11 cellular contexts compared by ENCODE assay signal in genomic region chr1:160208179-160209040, GRCh38. TPM values are rescaled to one million over a fixed set of nuclear protein-coding genes. Genes with fewer than 3 reads are reported as not detected.
A peak's percentile ranks its signal among the peaks of the same experiment; 100 is the strongest.
DNase-seq lines count a peak whose midpoint lies in the region; ATAC-seq, FAIRE-seq and TF ChIP-seq lines count a peak whose summit lies in the region.
"Had no signal": no experiment of that assay in that cellular context is flagged by ENCODE, and none has a peak within 500 bp of the region (broad histone marks: within the 10 kb centered on the region; RNA-seq: fewer than 3 reads in every experiment).

No MANE protein-coding gene starts in this region.

- TF ChIP-seq POLR2A in GM12878 (IDR thresholded peaks at IDR 0.05; ENCODE audit: low read depth, low read length) = no peak

- peak overlapping the region; percentile 82 for H3K4me2 ChIP-seq in GM12878 (ENCODE audit: control insufficient read depth, insufficient read depth)

- peaks cover 35% of the 10 kb centered on the region for H3K79me2 ChIP-seq in GM12878 (ENCODE audit: control insufficient read depth, insufficient read depth, low read length)

- H3K27ac Mint-ChIP-seq in activated T-cell treated with anti-CD3 and anti-CD28 coated beads, Interleukin-2, amount 50 U/mL, for 72 hours = peak overlapping the region; percentile 32

- no peak for ATAC-seq in activated T-cell treated with anti-CD3 and anti-CD28 coated beads, Interleukin-2, amount 50 U/mL, for 72 hours (replicated peaks in 1 of 2)
- ATAC-seq in GM12878 (no peak), HG02938 (IDR thresholded peaks at IDR 0.05; ENCODE audit: unreplicated experiment) (no peak)

- no peaks in the 10 kb centered on the region for H3K27me3 Mint-ChIP-seq in activated T-cell treated with anti-CD3 and anti-CD28 coated beads, Interleukin-2, amount 50 U/mL, for 72 hours (ENCODE audit: low read depth)

- TF ChIP-seq CTCF in GM12878 (IDR thresholded peaks at IDR 0.05 in 2 of 3, conservative IDR thresholded peaks at IDR 0.05 in 1 of 3; ENCODE audit: control insufficient read depth in 2 of 3, extremely low read depth in 1 of 3, insufficient read depth in 1 of 3, low read depth in 3 of 3, low read length in 3 of 3) = no peak
- TF ChIP-seq CTCF in tibial artery (IDR thresholded peaks at IDR 0.05) = no peak

- no peak for TF ChIP-seq RAD21 in GM12878 (IDR thresholded peaks at IDR 0.05; ENCODE audit: insufficient read depth, low read depth, low read length)

- H3K27me3 ChIP-seq in GM12878 (replicated peaks in 1 of 2; ENCODE audit: control insufficient read depth in 2 of 2, insufficient read depth in 2 of 2, low read length in 1 of 2) = no peaks in the 10 kb centered on the region
- no peaks in the 10 kb centered on the region for H3K27me3 ChIP-seq in tibial artery

- intact Hi-C loops in GM12878 (cut with micrococcal nuclease; ENCODE audit: unreplicated experiment) (no loop called here), tibial artery (cut with DNase I; ENCODE audit: low total_unique reads) (no loop called here)

- H3K27ac ChIP-seq in GM12878 (ENCODE audit: control insufficient read depth, insufficient read depth) (no peak overlapping the region), mesodermal cell (ENCODE audit: low read depth, low read length, severe bottlenecking) (peak overlapping the region; percentile 64), tibial artery (peak overlapping the region; percentile 97 to 98)
- H3K27ac ChIP-seq: C4-2B had no signal

- POLR2A ChIA-PET in GM12878 (lab: Charles Lee) = interaction anchor here (0.8 to 1.8 kb wide), 4 partner anchors 41 to 72 kb away, joined by 3 to 5 read pairs (median 3); no protein-coding TSS in a partner anchor

- no peak overlapping the region for H2AFZ ChIP-seq in GM12878 (ENCODE audit: control insufficient read depth, low read depth, low read length)

- TF ChIP-seq EP300 in GM12878 (IDR thresholded peaks at IDR 0.05; ENCODE audit: borderline replicate concordance in 1 of 2, control insufficient read depth in 1 of 2, low read depth in 2 of 2, low read length in 2 of 2) = no peak

- SMC1A ChIA-PET in GM12878 (lab: Charles Lee; ENCODE audit: uncharacterized antibody, unreplicated experiment) = interaction anchor here (0.8 to 11.5 kb wide), 8 partner anchors 10 to 83 kb away, joined by 3 to 95 read pairs (median 10); no protein-coding TSS in a partner anchor

- no peak overlapping the region for H3K4me3 Mint-ChIP-seq in activated T-cell treated with anti-CD3 and anti-CD28 coated beads, Interleukin-2, amount 50 U/mL, for 72 hours

- H3K9me3 Mint-ChIP-seq in activated T-cell treated with anti-CD3 and anti-CD28 coated beads, Interleukin-2, amount 50 U/mL, for 72 hours = no peaks in the 10 kb centered on the region

- H3K9ac ChIP-seq in GM12878 (ENCODE audit: control insufficient read depth, insufficient read depth, low read length) = no peak overlapping the region

- WGBS in GM12878 (ENCODE audit: insufficient coverage, insufficient replicate concordance, low lambda C conversion rate, missing lambda C conversion rate) = 77% methylated on average over 8 of the region's 8 CpGs
- WGBS in mesodermal cell (ENCODE audit: insufficient coverage in 2 of 2), 2 experiments = 83 to 86% methylated on average over 3 to 6 of the region's 8 CpGs

- in situ Hi-C loops in GM12878 (cut with MboI) = no loop called here

- no peaks in the 10 kb centered on the region for H3K9me3 ChIP-seq in GM12878 (replicated peaks; ENCODE audit: control insufficient read depth, insufficient read depth, low read length)
- no peaks in the 10 kb centered on the region for H3K9me3 ChIP-seq in mesodermal cell (ENCODE audit: control insufficient read depth, low read length)
- H3K9me3 ChIP-seq in tibial artery = no peaks in the 10 kb centered on the region

- H3K36me3 ChIP-seq in GM12878 (ENCODE audit: control insufficient read depth in 2 of 2, insufficient read depth in 2 of 2, low read length in 1 of 2) (peaks cover 17 to 19% of the 10 kb centered on the region in 2 experiments; a peak in 3 of 4 replicates), mesodermal cell (ENCODE audit: control insufficient read depth, insufficient read depth, low read length) (peaks cover 65% of the 10 kb centered on the region), tibial artery (peaks cover 24 to 43% (median 30%) of the 10 kb centered on the region in 3 donors)

- RAD21 ChIA-PET in GM12878 (lab: Charles Lee; ENCODE audit: unreplicated experiment) = interaction anchor here (1.9 to 3.2 kb wide), 3 partner anchors 15 to 83 kb away, joined by 6 to 16 read pairs (median 8); no protein-coding TSS in a partner anchor

- H3K4me3 ChIP-seq in GM12878 (no peak overlapping the region), mesodermal cell (ENCODE audit: extremely low read depth, insufficient read depth, low read length, poor library complexity, severe bottlenecking) (no peak overlapping the region), tibial artery (no peak overlapping the region)

- DNase-seq in activated T-cell treated with anti-CD3 and anti-CD28 coated beads, Interleukin-2, amount 50 U/mL, for 72 hours = no peak
- no peak for DNase-seq in activated T-cell treated with anti-CD3 and anti-CD28 coated beads, Interleukin-2, amount 50 U/mL, for 1 hour
- DNase-seq in GM12878 (ENCODE audit: low read depth, low spot score) (no peak), tibial artery (no peak), A172 (ENCODE audit: low spot score) (no peak), NCI-H2081 (lab: John Stamatoyannopoulos, UW) (no peak)
- DNase-seq: MM.1S had no signal

- FAIRE-seq in GM12878 (lab: Jason Lieb, UNC) = no peak

- H3K4me1 Mint-ChIP-seq in activated T-cell treated with anti-CD3 and anti-CD28 coated beads, Interleukin-2, amount 50 U/mL, for 72 hours (ENCODE audit: low read depth) = peaks cover 54% of the 10 kb centered on the region

- peaks cover 4 to 8% of the 10 kb centered on the region in 2 donors for H3K36me3 Mint-ChIP-seq in activated T-cell treated with anti-CD3 and anti-CD28 coated beads, Interleukin-2, amount 50 U/mL, for 72 hours (ENCODE audit: insufficient read depth in 2 of 2)

- no peaks in the 10 kb centered on the region for H4K20me1 ChIP-seq in GM12878 (ENCODE audit: control insufficient read depth, insufficient read depth)

- H3K4me1 ChIP-seq in GM12878 (ENCODE audit: control insufficient read depth, insufficient read depth, low read length) = peaks cover 26% of the 10 kb centered on the region
- peaks cover 54% of the 10 kb centered on the region for H3K4me1 ChIP-seq in mesodermal cell (ENCODE audit: control insufficient read depth, insufficient read depth, low read length, poor library complexity, severe bottlenecking)
- H3K4me1 ChIP-seq in tibial artery = peaks cover 0 to 63% (median 51%) of the 10 kb centered on the region in 4 donors

- BruUV-seq in GM12878 (replicated peaks; lab: Mats Ljungman, UMichigan) = no TSS peak

- CTCF ChIA-PET in GM12878 (lab: Yijun Ruan, JAX) = interaction anchor here (0.7 to 7.7 kb wide), 10 partner anchors 10 to 168 kb away, joined by 3 to 46 read pairs (median 4); partner anchors contain the start of gene DCAF8

RNA-seq across cellular contexts. Expression of gene PEA15, which starts 3.2 kb away (rescaled TPM):
- 10 to 100 TPM; 28.3 to 32.8 TPM for total RNA-seq in activated T-cell treated with anti-CD3 and anti-CD28 coated beads, Interleukin-2, amount 50 U/mL, for 72 hours
- total RNA-seq in GM12878 (2013; cell fraction: nucleolus; rRNA removed) = 11.8 and 13.4 TPM in 2 replicates
- 37.6 and 40.2 TPM in 2 replicates for total RNA-seq in GM12878 (2014; rRNA removed)
- 65.1 and 68.1 TPM in 2 replicates for total RNA-seq in GM12878 (2014; rRNA removed; fragmentation: Illumina TruSeq; extraction: Trizol)
- total RNA-seq in GM12878 (2021) = 66.2 and 69.1 TPM in 2 replicates
- polyA plus RNA-seq in GM12878 (2011; ENCODE audit: low read depth) = 24.7 TPM
- polyA plus RNA-seq in GM12878 (2011; rRNA removed) = 173 and 185 TPM in 2 replicates
- polyA plus RNA-seq in GM12878 (2011; cell fraction: cytosol; rRNA removed) = 166 and 185 TPM in 2 replicates
- 69.5 and 83.5 TPM in 2 replicates for polyA plus RNA-seq in GM12878 (2011; cell fraction: nucleus; rRNA removed)
- polyA plus RNA-seq in GM12878 (2012) = 41.8 and 56.2 TPM in 2 replicates
- 269 and 323 TPM in 2 replicates for polyA plus RNA-seq in GM12878 (2014; fragmentation: Illumina TruSeq; extraction: Trizol)
- 10 to 100 TPM; 15.1 to 28.2 TPM for polyA plus RNA-seq in GM12878 (2014; fragmentation: Nextera tagmentation; extraction: Ambion mirVana)
- 113 and 119 TPM in 2 replicates for polyA plus RNA-seq in GM12878 (2014; rRNA removed)
- 10 to 100 TPM; 64.4 to 68.2 TPM for polyA plus RNA-seq in GM12878 (2016; fragmentation: Nextera tagmentation; extraction: Ambion mirVana)
- 89.0 and 91.0 TPM in 2 replicates for polyA minus RNA-seq in GM12878 (2011; rRNA and poly(A)+ RNA removed)
- polyA minus RNA-seq in GM12878 (2011; cell fraction: cytosol; rRNA and poly(A)+ RNA removed) = 15.2 and 20.8 TPM in 2 replicates
- polyA minus RNA-seq in GM12878 (2011; cell fraction: nucleus; rRNA and poly(A)+ RNA removed) = 8.1 and 11.2 TPM in 2 replicates
- 254 TPM for polyA plus RNA-seq in mesodermal cell (2013, experiment 1 of 2)
- polyA plus RNA-seq in mesodermal cell (2013, experiment 2 of 2) = 202 TPM
- 194 and 307 TPM in 2 replicates for total RNA-seq in A172 (2014; rRNA removed; shearing (Covaris generic))

RNA-seq across cellular contexts. Expression of gene CASQ1, which starts 18.0 kb away (rescaled TPM):
- not detected for total RNA-seq in activated T-cell treated with anti-CD3 and anti-CD28 coated beads, Interleukin-2, amount 50 U/mL, for 72 hours
- 1.0 and 1.7 TPM in 2 replicates for total RNA-seq in GM12878 (2013; cell fraction: nucleolus; rRNA removed)
- total RNA-seq in GM12878 (2014; rRNA removed) (0.28 and 0.38 TPM in 2 replicates), GM12878 (2014; rRNA removed; fragmentation: Illumina TruSeq; extraction: Trizol) (0.14 and 0.27 TPM in 2 replicates), GM12878 (2021) (0.21 and 0.40 TPM in 2 replicates)
- polyA plus RNA-seq in GM12878 (2011; ENCODE audit: low read depth) = 0.91 TPM
- polyA plus RNA-seq in GM12878 (2011; rRNA removed) (0.73 and 0.77 TPM in 2 replicates), GM12878 (2014; fragmentation: Illumina TruSeq; extraction: Trizol) (0.40 and 0.92 TPM in 2 replicates), GM12878 (2014; fragmentation: Nextera tagmentation; extraction: Ambion mirVana) (under 1 TPM; 0.22 to 0.61 TPM), GM12878 (2014; rRNA removed) (0.44 and 0.95 TPM in 2 replicates), GM12878 (2016; fragmentation: Nextera tagmentation; extraction: Ambion mirVana) (under 1 TPM; 0.10 to 0.42 TPM)
- 0.28 and 0.37 TPM in 2 replicates for polyA plus RNA-seq in GM12878 (2011; cell fraction: cytosol; rRNA removed)
- 2.6 and 3.0 TPM in 2 replicates for polyA plus RNA-seq in GM12878 (2011; cell fraction: nucleus; rRNA removed)
- 0.59 and 0.72 TPM in 2 replicates for polyA plus RNA-seq in GM12878 (2012)
- 0.10 TPM in 1 of 2 replicates, not detected in the other for polyA minus RNA-seq in GM12878 (2011; rRNA and poly(A)+ RNA removed)
- not detected in 2 replicates for polyA minus RNA-seq in GM12878 (2011; cell fraction: cytosol; rRNA and poly(A)+ RNA removed)
- 0.57 TPM in 1 of 2 replicates, not detected in the other for polyA minus RNA-seq in GM12878 (2011; cell fraction: nucleus; rRNA and poly(A)+ RNA removed)
- 0.29 TPM for polyA plus RNA-seq in mesodermal cell (2013, experiment 1 of 2)
- polyA plus RNA-seq in mesodermal cell (2013, experiment 2 of 2) = 0.40 TPM
- 0.22 and 0.60 TPM in 2 replicates for total RNA-seq in A172 (2014; rRNA removed; shearing (Covaris generic))
- total RNA-seq: RPMI7951 had no signal

RNA-seq across cellular contexts. Expression of gene DCAF8, which starts 53.9 kb away (rescaled TPM):
- total RNA-seq in activated T-cell treated with anti-CD3 and anti-CD28 coated beads, Interleukin-2, amount 50 U/mL, for 72 hours = 100 to 1,000 TPM; 246 to 280 TPM
- total RNA-seq in GM12878 (2013; cell fraction: nucleolus; rRNA removed) = 503 and 542 TPM in 2 replicates
- total RNA-seq in GM12878 (2014; rRNA removed) = 81.3 and 95.1 TPM in 2 replicates
- total RNA-seq in GM12878 (2014; rRNA removed; fragmentation: Illumina TruSeq; extraction: Trizol) = 69.1 and 70.0 TPM in 2 replicates
- 88.9 and 108 TPM in 2 replicates for total RNA-seq in GM12878 (2021)
- polyA plus RNA-seq in GM12878 (2011; ENCODE audit: low read depth) = 49.4 TPM
- 152 and 168 TPM in 2 replicates for polyA plus RNA-seq in GM12878 (2011; rRNA removed)
- 93.7 and 126 TPM in 2 replicates for polyA plus RNA-seq in GM12878 (2011; cell fraction: cytosol; rRNA removed)
- polyA plus RNA-seq in GM12878 (2011; cell fraction: nucleus; rRNA removed) = 759 and 982 TPM in 2 replicates
- polyA plus RNA-seq in GM12878 (2012) = 81.8 and 83.3 TPM in 2 replicates
- 88.0 and 110 TPM in 2 replicates for polyA plus RNA-seq in GM12878 (2014; fragmentation: Illumina TruSeq; extraction: Trizol)
- polyA plus RNA-seq in GM12878 (2014; fragmentation: Nextera tagmentation; extraction: Ambion mirVana) = 10 to 100 TPM; 10.4 to 18.7 TPM
- polyA plus RNA-seq in GM12878 (2014; rRNA removed) = 100 and 101 TPM in 2 replicates
- 10 to 100 TPM; 83.1 to 86.0 TPM for polyA plus RNA-seq in GM12878 (2016; fragmentation: Nextera tagmentation; extraction: Ambion mirVana)
- polyA minus RNA-seq in GM12878 (2011; rRNA and poly(A)+ RNA removed) = 97.6 and 114 TPM in 2 replicates
- polyA minus RNA-seq in GM12878 (2011; cell fraction: cytosol; rRNA and poly(A)+ RNA removed) = 29.4 and 47.1 TPM in 2 replicates
- 136 and 161 TPM in 2 replicates for polyA minus RNA-seq in GM12878 (2011; cell fraction: nucleus; rRNA and poly(A)+ RNA removed)
- polyA plus RNA-seq in mesodermal cell (2013, experiment 1 of 2) = 99.9 TPM
- 92.4 TPM for polyA plus RNA-seq in mesodermal cell (2013, experiment 2 of 2)
- total RNA-seq in A172 (2014; rRNA removed; shearing (Covaris generic)) = 86.5 and 90.0 TPM in 2 replicates

RNA-seq across cellular contexts. Expression of gene ATP1A4, which starts 57.0 kb away (rescaled TPM):
- not detected for total RNA-seq in activated T-cell treated with anti-CD3 and anti-CD28 coated beads, Interleukin-2, amount 50 U/mL, for 72 hours
- total RNA-seq in GM12878 (2013; cell fraction: nucleolus; rRNA removed) = 5.1 and 5.6 TPM in 2 replicates
- 0.34 and 0.82 TPM in 2 replicates for total RNA-seq in GM12878 (2014; rRNA removed)
- total RNA-seq in GM12878 (2014; rRNA removed; fragmentation: Illumina TruSeq; extraction: Trizol) = 0.31 and 0.41 TPM in 2 replicates
- total RNA-seq in GM12878 (2021) = 0.62 TPM in 1 of 2 replicates, not detected in the other
- polyA plus RNA-seq in GM12878 (2011; ENCODE audit: low read depth) = 0.83 TPM
- 0.24 and 0.34 TPM in 2 replicates for polyA plus RNA-seq in GM12878 (2011; rRNA removed)
- polyA plus RNA-seq in GM12878 (2011; cell fraction: cytosol; rRNA removed) = 0.16 and 0.37 TPM in 2 replicates
- 0.95 and 2.1 TPM in 2 replicates for polyA plus RNA-seq in GM12878 (2011; cell fraction: nucleus; rRNA removed)
- polyA plus RNA-seq in GM12878 (2012) = 0.46 and 0.49 TPM in 2 replicates
- polyA plus RNA-seq in GM12878 (2014; fragmentation: Illumina TruSeq; extraction: Trizol) = 0.76 and 0.81 TPM in 2 replicates
- polyA plus RNA-seq in GM12878 (2014; fragmentation: Nextera tagmentation; extraction: Ambion mirVana) = 1 to 10 TPM in 1 of 2 experiments, under 1 TPM in 1; 0.75 to 1.0 TPM
- 0.46 and 0.79 TPM in 2 replicates for polyA plus RNA-seq in GM12878 (2014; rRNA removed)
- polyA plus RNA-seq in GM12878 (2016; fragmentation: Nextera tagmentation; extraction: Ambion mirVana) = under 1 TPM; 0.47 to 0.63 TPM
- polyA minus RNA-seq in GM12878 (2011; rRNA and poly(A)+ RNA removed) = not detected in 2 replicates
- not detected in 2 replicates for polyA minus RNA-seq in GM12878 (2011; cell fraction: cytosol; rRNA and poly(A)+ RNA removed)
- 0.73 and 0.86 TPM in 2 replicates for polyA minus RNA-seq in GM12878 (2011; cell fraction: nucleus; rRNA and poly(A)+ RNA removed)
- 0.52 TPM for polyA plus RNA-seq in mesodermal cell (2013, experiment 1 of 2)
- 0.20 TPM for polyA plus RNA-seq in mesodermal cell (2013, experiment 2 of 2)
- not detected in 2 replicates for total RNA-seq in A172 (2014; rRNA removed; shearing (Covaris generic))
- total RNA-seq: RPMI7951 had no signal
